Comparison of ENCODE assay signal across 2 cellular contexts in the genomic region with DNA sequence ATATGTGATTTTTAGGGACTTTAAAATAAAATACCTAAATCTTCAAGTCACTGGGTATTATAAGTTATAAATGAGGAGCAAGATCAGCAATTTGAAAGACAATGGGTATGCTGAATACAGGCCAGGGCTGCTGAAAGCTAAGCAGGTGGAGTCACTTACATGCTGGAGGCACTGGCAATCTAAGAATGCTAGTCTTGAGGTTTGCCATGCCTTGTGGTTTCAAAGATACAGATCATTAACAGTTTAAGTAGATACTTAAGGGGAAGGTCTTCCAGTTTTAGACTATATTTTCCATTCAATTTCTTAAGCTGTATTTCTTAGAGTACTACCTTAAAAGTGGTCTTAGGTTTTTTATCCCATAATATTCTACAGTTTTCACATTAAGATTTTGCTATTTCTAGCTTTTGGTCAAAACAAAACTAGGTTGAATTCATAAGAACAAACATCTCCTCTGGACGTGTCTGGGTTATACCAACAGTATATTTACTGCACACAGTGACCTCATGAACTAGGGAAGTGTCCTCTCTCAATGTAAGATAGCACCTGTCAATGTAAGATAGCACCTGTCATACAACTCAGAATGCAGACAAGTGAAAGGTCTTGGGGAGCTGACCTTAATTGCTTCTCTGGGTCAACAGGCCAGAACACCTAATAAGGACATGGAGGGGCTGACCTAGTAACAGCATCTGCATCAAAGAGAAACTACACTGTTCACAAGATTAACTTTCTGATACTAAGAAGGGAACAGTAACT.
TF ChIP-seq lines count a peak whose summit lies in the region.

No MANE protein-coding gene starts in this region.

TF ChIP-seq in K562, 482 proteins besides CTCF, POLR2A, EP300 and RAD21 (continued from another document and continues in another):
- TF ChIP-seq, protein P1, sequence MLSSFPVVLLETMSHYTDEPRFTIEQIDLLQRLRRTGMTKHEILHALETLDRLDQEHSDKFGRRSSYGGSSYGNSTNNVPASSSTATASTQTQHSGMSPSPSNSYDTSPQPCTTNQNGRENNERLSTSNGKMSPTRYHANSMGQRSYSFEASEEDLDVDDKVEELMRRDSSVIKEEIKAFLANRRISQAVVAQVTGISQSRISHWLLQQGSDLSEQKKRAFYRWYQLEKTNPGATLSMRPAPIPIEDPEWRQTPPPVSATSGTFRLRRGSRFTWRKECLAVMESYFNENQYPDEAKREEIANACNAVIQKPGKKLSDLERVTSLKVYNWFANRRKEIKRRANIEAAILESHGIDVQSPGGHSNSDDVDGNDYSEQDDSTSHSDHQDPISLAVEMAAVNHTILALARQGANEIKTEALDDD (IDR thresholded peaks at IDR 0.05): peak; percentile 52; the same call in 1 of the 2 replicates
- TF ChIP-seq, protein P2, sequence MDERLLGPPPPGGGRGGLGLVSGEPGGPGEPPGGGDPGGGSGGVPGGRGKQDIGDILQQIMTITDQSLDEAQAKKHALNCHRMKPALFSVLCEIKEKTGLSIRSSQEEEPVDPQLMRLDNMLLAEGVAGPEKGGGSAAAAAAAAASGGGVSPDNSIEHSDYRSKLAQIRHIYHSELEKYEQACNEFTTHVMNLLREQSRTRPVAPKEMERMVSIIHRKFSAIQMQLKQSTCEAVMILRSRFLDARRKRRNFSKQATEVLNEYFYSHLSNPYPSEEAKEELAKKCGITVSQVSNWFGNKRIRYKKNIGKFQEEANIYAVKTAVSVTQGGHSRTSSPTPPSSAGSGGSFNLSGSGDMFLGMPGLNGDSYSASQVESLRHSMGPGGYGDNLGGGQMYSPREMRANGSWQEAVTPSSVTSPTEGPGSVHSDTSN (CRISPR knock-in tag; IDR thresholded peaks at IDR 0.05; ENCODE audit: low read depth): no peak
- TF ChIP-seq, protein P2 (tag; conservative IDR thresholded peaks at IDR 0.05; ENCODE audit: low read depth): 0 out of 2 replicates have a peak, but pooled peaks have one; percentile 52
- no peak for TF ChIP-seq ZNF232 (CRISPR knock-in tag; IDR thresholded peaks at IDR 0.05)
- TF ChIP-seq, protein P3, sequence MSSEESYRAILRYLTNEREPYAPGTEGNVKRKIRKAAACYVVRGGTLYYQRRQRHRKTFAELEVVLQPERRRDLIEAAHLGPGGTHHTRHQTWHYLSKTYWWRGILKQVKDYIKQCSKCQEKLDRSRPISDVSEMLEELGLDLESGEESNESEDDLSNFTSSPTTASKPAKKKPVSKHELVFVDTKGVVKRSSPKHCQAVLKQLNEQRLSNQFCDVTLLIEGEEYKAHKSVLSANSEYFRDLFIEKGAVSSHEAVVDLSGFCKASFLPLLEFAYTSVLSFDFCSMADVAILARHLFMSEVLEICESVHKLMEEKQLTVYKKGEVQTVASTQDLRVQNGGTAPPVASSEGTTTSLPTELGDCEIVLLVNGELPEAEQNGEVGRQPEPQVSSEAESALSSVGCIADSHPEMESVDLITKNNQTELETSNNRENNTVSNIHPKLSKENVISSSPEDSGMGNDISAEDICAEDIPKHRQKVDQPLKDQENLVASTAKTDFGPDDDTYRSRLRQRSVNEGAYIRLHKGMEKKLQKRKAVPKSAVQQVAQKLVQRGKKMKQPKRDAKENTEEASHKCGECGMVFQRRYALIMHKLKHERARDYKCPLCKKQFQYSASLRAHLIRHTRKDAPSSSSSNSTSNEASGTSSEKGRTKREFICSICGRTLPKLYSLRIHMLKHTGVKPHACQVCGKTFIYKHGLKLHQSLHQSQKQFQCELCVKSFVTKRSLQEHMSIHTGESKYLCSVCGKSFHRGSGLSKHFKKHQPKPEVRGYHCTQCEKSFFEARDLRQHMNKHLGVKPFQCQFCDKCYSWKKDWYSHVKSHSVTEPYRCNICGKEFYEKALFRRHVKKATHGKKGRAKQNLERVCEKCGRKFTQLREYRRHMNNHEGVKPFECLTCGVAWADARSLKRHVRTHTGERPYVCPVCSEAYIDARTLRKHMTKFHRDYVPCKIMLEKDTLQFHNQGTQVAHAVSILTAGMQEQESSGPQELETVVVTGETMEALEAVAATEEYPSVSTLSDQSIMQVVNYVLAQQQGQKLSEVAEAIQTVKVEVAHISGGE (CRISPR knock-in tag; IDR thresholded peaks at IDR 0.05): 0 out of 6 replicates have a peak, but pooled peaks of 1 of the 3 experiments have one; percentile 35
- peak; percentile 58; the same call in 1 of the 2 replicates for TF ChIP-seq ZEB2 (IDR thresholded peaks at IDR 0.05)
- TF ChIP-seq ARID1B (IDR thresholded peaks at IDR 0.05): peak; percentile 28; the same call in 1 of the 2 replicates
- TF ChIP-seq ZNF134 (CRISPR knock-in tag; conservative IDR thresholded peaks at IDR 0.05): no peak
- peak; percentile 22 for TF ChIP-seq TAL1 (IDR thresholded peaks at IDR 0.05)
- TF ChIP-seq, protein P4, sequence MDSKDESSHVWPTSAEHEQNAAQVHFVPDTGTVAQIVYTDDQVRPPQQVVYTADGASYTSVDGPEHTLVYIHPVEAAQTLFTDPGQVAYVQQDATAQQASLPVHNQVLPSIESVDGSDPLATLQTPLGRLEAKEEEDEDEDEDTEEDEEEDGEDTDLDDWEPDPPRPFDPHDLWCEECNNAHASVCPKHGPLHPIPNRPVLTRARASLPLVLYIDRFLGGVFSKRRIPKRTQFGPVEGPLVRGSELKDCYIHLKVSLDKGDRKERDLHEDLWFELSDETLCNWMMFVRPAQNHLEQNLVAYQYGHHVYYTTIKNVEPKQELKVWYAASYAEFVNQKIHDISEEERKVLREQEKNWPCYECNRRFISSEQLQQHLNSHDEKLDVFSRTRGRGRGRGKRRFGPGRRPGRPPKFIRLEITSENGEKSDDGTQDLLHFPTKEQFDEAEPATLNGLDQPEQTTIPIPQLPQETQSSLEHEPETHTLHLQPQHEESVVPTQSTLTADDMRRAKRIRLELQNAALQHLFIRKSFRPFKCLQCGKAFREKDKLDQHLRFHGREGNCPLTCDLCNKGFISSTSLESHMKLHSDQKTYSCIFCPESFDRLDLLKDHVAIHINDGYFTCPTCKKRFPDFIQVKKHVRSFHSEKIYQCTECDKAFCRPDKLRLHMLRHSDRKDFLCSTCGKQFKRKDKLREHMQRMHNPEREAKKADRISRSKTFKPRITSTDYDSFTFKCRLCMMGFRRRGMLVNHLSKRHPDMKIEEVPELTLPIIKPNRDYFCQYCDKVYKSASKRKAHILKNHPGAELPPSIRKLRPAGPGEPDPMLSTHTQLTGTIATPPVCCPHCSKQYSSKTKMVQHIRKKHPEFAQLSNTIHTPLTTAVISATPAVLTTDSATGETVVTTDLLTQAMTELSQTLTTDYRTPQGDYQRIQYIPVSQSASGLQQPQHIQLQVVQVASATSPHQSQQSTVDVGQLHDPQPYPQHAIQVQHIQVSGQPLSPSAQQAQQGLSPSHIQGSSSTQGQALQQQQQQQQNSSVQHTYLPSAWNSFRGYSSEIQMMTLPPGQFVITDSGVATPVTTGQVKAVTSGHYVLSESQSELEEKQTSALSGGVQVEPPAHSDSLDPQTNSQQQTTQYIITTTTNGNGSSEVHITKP (IDR thresholded peaks at IDR 0.05; ENCODE audit: partially characterized antibody): peak; percentile 44
- 0 out of 2 replicates have a peak, but pooled peaks have one; percentile 49 for TF ChIP-seq FOXJ2 (tag; IDR thresholded peaks at IDR 0.05)
- no peak for TF ChIP-seq SLC30A9 (CRISPR knock-in tag; IDR thresholded peaks at IDR 0.05)
- TF ChIP-seq SRF (CRISPR knock-in tag; IDR thresholded peaks at IDR 0.05): peak in 1 of 2 experiments; percentile 93; a peak in 2 of 4 replicates

TF ChIP-seq in neural cell, 6 proteins besides CTCF, POLR2A, EP300 and RAD21 (continued from another document):
- TF ChIP-seq, protein P5, sequence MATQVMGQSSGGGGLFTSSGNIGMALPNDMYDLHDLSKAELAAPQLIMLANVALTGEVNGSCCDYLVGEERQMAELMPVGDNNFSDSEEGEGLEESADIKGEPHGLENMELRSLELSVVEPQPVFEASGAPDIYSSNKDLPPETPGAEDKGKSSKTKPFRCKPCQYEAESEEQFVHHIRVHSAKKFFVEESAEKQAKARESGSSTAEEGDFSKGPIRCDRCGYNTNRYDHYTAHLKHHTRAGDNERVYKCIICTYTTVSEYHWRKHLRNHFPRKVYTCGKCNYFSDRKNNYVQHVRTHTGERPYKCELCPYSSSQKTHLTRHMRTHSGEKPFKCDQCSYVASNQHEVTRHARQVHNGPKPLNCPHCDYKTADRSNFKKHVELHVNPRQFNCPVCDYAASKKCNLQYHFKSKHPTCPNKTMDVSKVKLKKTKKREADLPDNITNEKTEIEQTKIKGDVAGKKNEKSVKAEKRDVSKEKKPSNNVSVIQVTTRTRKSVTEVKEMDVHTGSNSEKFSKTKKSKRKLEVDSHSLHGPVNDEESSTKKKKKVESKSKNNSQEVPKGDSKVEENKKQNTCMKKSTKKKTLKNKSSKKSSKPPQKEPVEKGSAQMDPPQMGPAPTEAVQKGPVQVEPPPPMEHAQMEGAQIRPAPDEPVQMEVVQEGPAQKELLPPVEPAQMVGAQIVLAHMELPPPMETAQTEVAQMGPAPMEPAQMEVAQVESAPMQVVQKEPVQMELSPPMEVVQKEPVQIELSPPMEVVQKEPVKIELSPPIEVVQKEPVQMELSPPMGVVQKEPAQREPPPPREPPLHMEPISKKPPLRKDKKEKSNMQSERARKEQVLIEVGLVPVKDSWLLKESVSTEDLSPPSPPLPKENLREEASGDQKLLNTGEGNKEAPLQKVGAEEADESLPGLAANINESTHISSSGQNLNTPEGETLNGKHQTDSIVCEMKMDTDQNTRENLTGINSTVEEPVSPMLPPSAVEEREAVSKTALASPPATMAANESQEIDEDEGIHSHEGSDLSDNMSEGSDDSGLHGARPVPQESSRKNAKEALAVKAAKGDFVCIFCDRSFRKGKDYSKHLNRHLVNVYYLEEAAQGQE (IDR thresholded peaks at IDR 0.05; ENCODE audit: borderline replicate concordance): no peak
- TF ChIP-seq POLR2AphosphoS5 (IDR thresholded peaks at IDR 0.05): no peak
- TF ChIP-seq SMC3 (conservative IDR thresholded peaks at IDR 0.05; ENCODE audit: poor library complexity): no peak
